ENCODE assay signal across 26 cellular contexts in genomic region chr16:35525979-35526590, GRCh38.
DNase-seq lines count a peak whose midpoint lies in the region; ATAC-seq, FAIRE-seq and TF ChIP-seq lines count a peak whose summit lies in the region.
"Had no signal": no experiment of that assay in that cellular context is flagged by ENCODE, and none has a peak within 500 bp of the region (broad histone marks: within the 10 kb centered on the region; RNA-seq: fewer than 3 reads in every experiment).

No MANE protein-coding gene starts in this region.

- H3K27me3 ChIP-seq in HepG2 (ENCODE audit: control insufficient read depth in 1 of 2, insufficient read depth in 2 of 2, low read length in 2 of 2) (no peaks in the 10 kb centered on the region), right lobe of liver (no peaks in the 10 kb centered on the region), esophagus muscularis mucosa (no peaks in the 10 kb centered on the region), prostate gland (replicated peaks; ENCODE audit: insufficient read depth) (no peaks in the 10 kb centered on the region)
- H3K27me3 ChIP-seq: colonic mucosa, transverse colon had no signal

- H3K4me3 ChIP-seq in HepG2 (replicated peaks in 1 of 3; ENCODE audit: insufficient read depth in 1 of 3, low read depth in 2 of 3, low read length in 3 of 3) (peak overlapping the region in 1 of 3 experiments; percentile 4; a peak in 1 of 6 replicates), right lobe of liver (no peak overlapping the region), esophagus muscularis mucosa (no peak overlapping the region), coronary artery (no peak overlapping the region), prostate gland (no peak overlapping the region)
- H3K4me3 ChIP-seq: colonic mucosa, GM23338, transverse colon had no signal

- DNase-seq in HepG2 (ENCODE audit: low spot score) (no peak), right lobe of liver (no peak), NCI-H2029 treated with DMSO at 0.1 percent for 48 hours (lab: John Stamatoyannopoulos, UW) (peak; percentile 38), RPMI8226 (peak; percentile 76), esophagus muscularis mucosa (ENCODE audit: extremely low spot score) (no peak), coronary artery (ENCODE audit: low spot score) (no peak), prostate gland (ENCODE audit: low spot score) (no peak)
- no peak for DNase-seq in natural killer cell treated with Interleukin-12 subunit alpha and Interleukin-12 subunit beta and Interleukin-15 and Interleukin-18, amount 100 ng/mL, for 72 hours (ENCODE audit: low spot score)
- DNase-seq: ACHN; activated CD8-positive, alpha-beta T cell treated with anti-CD3 and anti-CD28 coated beads, Interleukin-2, amount 10 ng/mL, durations not matched to agents 7 days and 5 days; aorta; colonic mucosa; effector memory CD4-positive, alpha-beta T cell; Kasumi-1; kidney; naive thymus-derived CD4-positive, alpha-beta T cell; NCI-H524; small intestine; stimulated activated CD4-positive, alpha-beta T cell treated with anti-CD3 and anti-CD28 coated beads, Interleukin-1b, Interleukin-23, amount 100 ng/mL, for 48 hours; transverse colon had no signal

- H3K4me1 Mint-ChIP-seq in natural killer cell treated with Interleukin-12 subunit alpha and Interleukin-12 subunit beta and Interleukin-15 and Interleukin-18, amount 100 ng/mL, for 72 hours (ENCODE audit: low read depth in 2 of 2), result no peaks in the 10 kb centered on the region
- H3K4me1 Mint-ChIP-seq: activated naive CD4-positive, alpha-beta T cell treated with anti-CD3 and anti-CD28 coated beads, Interleukin-2, amount 50 U/mL, for 24 hours; GM23338; mesothelial cell of epicardium; naive thymus-derived CD4-positive, alpha-beta T cell had no signal

- no peak for TF ChIP-seq RAD21 in HepG2 (CRISPR knock-in tag; IDR thresholded peaks at IDR 0.05)

- in situ Hi-C loops in HepG2 (cut with HindIII; ENCODE audit: extremely low pct_ligation_motif_present, low pct_unique_long_range_greater_than_20kb), result no loop called here

- CTCF ChIA-PET in HepG2 (lab: Yijun Ruan, JAX; ENCODE audit: low intra/inter-chr PET ratio, low total read pairs), result no interaction called here

- peaks cover 15% of the 10 kb centered on the region for H3K9me3 Mint-ChIP-seq in natural killer cell treated with Interleukin-12 subunit alpha and Interleukin-12 subunit beta and Interleukin-15 and Interleukin-18, amount 100 ng/mL, for 72 hours

- TF ChIP-seq EP300 in HepG2 (IDR thresholded peaks at IDR 0.05; ENCODE audit: low read depth in 2 of 2, low read length in 2 of 2), result no peak
- no peak for TF ChIP-seq EP300 in HepG2 (CRISPR knock-in tag; IDR thresholded peaks at IDR 0.05; ENCODE audit: borderline replicate concordance)
- no peak for TF ChIP-seq EP300 in esophagus muscularis mucosa (IDR thresholded peaks at IDR 0.05)

- no peak overlapping the region for H2AFZ ChIP-seq in HepG2 (ENCODE audit: low read length)
- H2AFZ ChIP-seq: GM23338 had no signal

- BruUV-seq in HepG2 (replicated peaks; lab: Mats Ljungman, UMichigan), result no TSS peak

- peaks cover 10% of the 10 kb centered on the region for H3K36me3 Mint-ChIP-seq in natural killer cell treated with Interleukin-12 subunit alpha and Interleukin-12 subunit beta and Interleukin-15 and Interleukin-18, amount 100 ng/mL, for 72 hours
- H3K36me3 Mint-ChIP-seq: activated naive CD4-positive, alpha-beta T cell treated with anti-CD3 and anti-CD28 coated beads, Interleukin-2, amount 50 U/mL, for 24 hours; mesothelial cell of epicardium had no signal

- 35% methylated on average over 25 of the region's 26 CpGs for WGBS in HepG2 (ENCODE audit: low lambda C conversion rate)
- 52% methylated on average over 9 of the region's 26 CpGs for WGBS in right lobe of liver (ENCODE audit: insufficient coverage, low coverage, low lambda C conversion rate, missing lambda C conversion rate)
- 77% methylated on average over 20 of the region's 26 CpGs for WGBS in esophagus muscularis mucosa
- 75% methylated on average over 25 of the region's 26 CpGs for WGBS in prostate gland

- H3K4me1 ChIP-seq in HepG2 (ENCODE audit: insufficient read depth, low read length) (no peaks in the 10 kb centered on the region), right lobe of liver (no peaks in the 10 kb centered on the region), esophagus muscularis mucosa (no peaks in the 10 kb centered on the region), prostate gland (replicated peaks) (no peaks in the 10 kb centered on the region)
- H3K4me1 ChIP-seq: colonic mucosa, transverse colon had no signal

- FAIRE-seq in HepG2 (lab: Jason Lieb, UNC), result no peak
- FAIRE-seq: GM12892, kidney, small intestine had no signal

- H3K36me3 ChIP-seq in HepG2 (replicated peaks in 1 of 2; ENCODE audit: control insufficient read depth in 1 of 2, insufficient read depth in 2 of 2, low read length in 2 of 2) (no peaks in the 10 kb centered on the region), right lobe of liver (no peaks in the 10 kb centered on the region), esophagus muscularis mucosa (no peaks in the 10 kb centered on the region), prostate gland (no peaks in the 10 kb centered on the region)
- H3K36me3 ChIP-seq: colonic mucosa, transverse colon had no signal

- ATAC-seq in HepG2 (peak; percentile 93), right lobe of liver (no peak)
- ATAC-seq in natural killer cell treated with Interleukin-12 subunit alpha and Interleukin-12 subunit beta and Interleukin-15 and Interleukin-18, amount 100 ng/mL, for 72 hours, result no peak
- ATAC-seq: activated CD8-positive, alpha-beta T cell treated with anti-CD3 and anti-CD28 coated beads, Interleukin-2, amount 10 ng/mL, durations not matched to agents 7 days and 5 days; GM23338; naive thymus-derived CD4-positive, alpha-beta T cell had no signal

- no peaks in the 10 kb centered on the region for H4K20me1 ChIP-seq in HepG2 (ENCODE audit: insufficient read depth, low read length)

- no peak overlapping the region for H3K27ac Mint-ChIP-seq in natural killer cell treated with Interleukin-12 subunit alpha and Interleukin-12 subunit beta and Interleukin-15 and Interleukin-18, amount 100 ng/mL, for 72 hours
- H3K27ac Mint-ChIP-seq: activated CD8-positive, alpha-beta T cell treated with anti-CD3 and anti-CD28 coated beads, Interleukin-2, amount 10 ng/mL, durations not matched to agents 7 days and 5 days; activated naive CD4-positive, alpha-beta T cell treated with anti-CD3 and anti-CD28 coated beads, Interleukin-2, amount 50 U/mL, for 24 hours; activated T-helper 2 cell treated with anti-CD3 and anti-CD28 coated beads, Interferon-gamma antibody, Interleukin-2, Interleukin-4, amounts not matched to agents 10 μg/mL and 5 μg/mL and 100 μg/mL, durations not matched to agents 14 hours and 24 hours and 36 hours; GM23338; mesothelial cell of epicardium; naive thymus-derived CD4-positive, alpha-beta T cell; T-helper 1 cell treated with Interleukin-12 subunit alpha and Interleukin-12 subunit beta and Interleukin-4 antibody, amounts not matched to agents 30 μg/mL and 1 μg/mL, for 36 hours had no signal

- H3K27ac ChIP-seq in HepG2 (ENCODE audit: extremely low read length, insufficient read depth, low read length) (no peak overlapping the region), right lobe of liver (no peak overlapping the region), esophagus muscularis mucosa (replicated peaks in 1 of 4) (no peak overlapping the region), coronary artery (no peak overlapping the region), prostate gland (no peak overlapping the region)
- H3K27ac ChIP-seq: colonic mucosa, transverse colon had no signal

- POLR2A ChIA-PET in HepG2 (lab: Yijun Ruan, JAX), result no interaction called here

- no peaks in the 10 kb centered on the region for H3K79me2 ChIP-seq in HepG2 (ENCODE audit: insufficient read depth, low read length)

- H3K9me3 ChIP-seq in HepG2 (ENCODE audit: low read length) (peaks cover 89% of the 10 kb centered on the region), right lobe of liver (no peaks in the 10 kb centered on the region), esophagus muscularis mucosa (no peaks in the 10 kb centered on the region), prostate gland (no peaks in the 10 kb centered on the region)
- H3K9me3 ChIP-seq: colonic mucosa, transverse colon had no signal

- TF ChIP-seq POLR2A in HepG2 (IDR thresholded peaks at IDR 0.05; ENCODE audit: insufficient read depth in 1 of 2, low read depth in 2 of 2, low read length in 2 of 2) (no peak), right lobe of liver (IDR thresholded peaks at IDR 0.05) (no peak), esophagus muscularis mucosa (IDR thresholded peaks at IDR 0.05; ENCODE audit: low read depth) (no peak), prostate gland (IDR thresholded peaks at IDR 0.05) (no peak)

- intact Hi-C loops in HepG2 (cut with micrococcal nuclease; ENCODE audit: unreplicated experiment) (loop anchor here (10.0 kb wide), 1 partner anchor 59 kb away; no protein-coding TSS in a partner anchor), right lobe of liver (cut with DNase I) (no loop called here), esophagus muscularis mucosa (cut with DNase I) (no loop called here), prostate gland (cut with DNase I) (no loop called here)

- H3K27me3 Mint-ChIP-seq in natural killer cell treated with Interleukin-12 subunit alpha and Interleukin-12 subunit beta and Interleukin-15 and Interleukin-18, amount 100 ng/mL, for 72 hours, result no peaks in the 10 kb centered on the region
- H3K27me3 Mint-ChIP-seq: activated naive CD4-positive, alpha-beta T cell treated with anti-CD3 and anti-CD28 coated beads, Interleukin-2, amount 50 U/mL, for 24 hours; naive thymus-derived CD4-positive, alpha-beta T cell had no signal

- H3K4me3 Mint-ChIP-seq in natural killer cell treated with Interleukin-12 subunit alpha and Interleukin-12 subunit beta and Interleukin-15 and Interleukin-18, amount 100 ng/mL, for 72 hours, result no peak overlapping the region
- H3K4me3 Mint-ChIP-seq: activated CD8-positive, alpha-beta T cell treated with anti-CD3 and anti-CD28 coated beads, Interleukin-2, amount 10 ng/mL, durations not matched to agents 7 days and 5 days; activated naive CD4-positive, alpha-beta T cell treated with anti-CD3 and anti-CD28 coated beads, Interleukin-2, amount 50 U/mL, for 24 hours; GM23338; mesothelial cell of epicardium; naive thymus-derived CD4-positive, alpha-beta T cell; T-helper 1 cell treated with Interleukin-12 subunit alpha and Interleukin-12 subunit beta and Interleukin-4 antibody, amounts not matched to agents 30 μg/mL and 1 μg/mL, for 36 hours had no signal

- H3K9ac ChIP-seq in HepG2 (ENCODE audit: insufficient read depth, low read depth, low read length), result no peak overlapping the region

- no peak overlapping the region for H3K4me2 ChIP-seq in HepG2 (ENCODE audit: low read depth, low read length)
- H3K4me2 ChIP-seq: GM23338 had no signal

- TF ChIP-seq CTCF in HepG2 (CRISPR knock-in tag; IDR thresholded peaks at IDR 0.05), result 0 out of 2 replicates have a peak, but pooled peaks have one; percentile 9
- TF ChIP-seq CTCF in right lobe of liver (IDR thresholded peaks at IDR 0.05), result no peak
- no peak for TF ChIP-seq CTCF in esophagus muscularis mucosa (IDR thresholded peaks at IDR 0.05)
- no peak for TF ChIP-seq CTCF in coronary artery (IDR thresholded peaks at IDR 0.05)
- TF ChIP-seq CTCF in prostate gland (IDR thresholded peaks at IDR 0.05), result no peak

TF ChIP-seq in HepG2, 621 proteins besides CTCF, POLR2A, EP300 and RAD21 (continues in another document):
- TF ChIP-seq HNRNPL (IDR thresholded peaks at IDR 0.05; ENCODE audit: low read depth, low read length), result peak; percentile 69; the same call in 1 of the 2 replicates

Comparison
In these comparisons a context has a peak if more than half of its experiments do, and no peak if none do; other contexts are left out.
1. DNase-seq: peak in NCI-H2029 treated with DMSO at 0.1 percent for 48 hours (single experiment) and RPMI8226 (single experiment); none in HepG2 (single experiment), right lobe of liver (0 of 3), esophagus muscularis mucosa (single experiment), natural killer cell treated with Interleukin-12 subunit alpha and Interleukin-12 subunit beta and Interleukin-15 and Interleukin-18, amount 100 ng/mL, for 72 hours (single experiment), coronary artery (single experiment) and prostate gland (single experiment).